ENCODE assay signal across 8 cellular contexts in the genomic region with DNA sequence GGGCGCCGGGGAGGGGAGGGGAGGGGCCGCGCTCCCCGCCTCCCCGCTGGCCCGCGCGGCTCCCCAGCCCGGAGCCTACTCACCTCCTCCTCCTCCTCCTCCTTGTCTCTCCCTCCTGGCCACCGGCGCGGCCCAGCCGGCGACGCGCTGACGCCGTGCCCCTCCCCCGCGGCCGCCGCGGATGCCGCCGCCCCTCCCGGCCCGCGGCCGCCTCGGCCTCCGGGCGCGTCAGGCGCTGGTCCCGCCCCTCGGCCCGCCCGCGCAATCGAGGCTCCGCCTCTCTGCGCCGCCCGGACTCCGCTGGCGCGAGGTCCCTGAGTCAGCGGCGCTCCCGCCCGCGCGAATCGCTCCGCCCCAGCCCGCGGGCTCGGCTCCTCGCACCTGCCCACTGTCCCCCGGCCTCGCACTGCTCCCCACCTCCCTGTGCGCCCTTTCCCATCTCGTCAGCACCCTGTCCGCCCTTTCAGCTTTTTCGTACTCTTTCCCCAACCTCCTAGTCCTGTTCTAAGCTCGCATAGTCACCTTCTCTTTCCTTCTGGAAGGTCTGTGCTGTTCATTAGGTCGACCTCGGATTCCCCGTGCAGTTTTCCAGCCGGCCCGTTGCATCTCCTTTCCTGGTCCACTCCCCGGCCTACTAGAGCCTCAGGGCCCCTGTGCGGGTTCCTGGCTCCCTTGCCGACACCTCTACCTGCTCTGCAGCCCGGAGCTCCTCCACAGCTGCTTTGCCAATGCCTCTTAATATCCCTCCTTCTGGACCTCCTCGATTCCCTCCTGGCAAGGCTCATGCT.
DNase-seq lines count a peak whose midpoint lies in the region; ATAC-seq and TF ChIP-seq lines count a peak whose summit lies in the region.

No MANE protein-coding gene starts in this region.

- intact Hi-C loops in gastrocnemius medialis (cut with DNase I; ENCODE audit: low total_unique reads) = loop anchor here (2.0 to 5.0 kb wide), 3 partner anchors 70 to 184 kb away; no protein-coding TSS in a partner anchor

- ATAC-seq in GM18517 (IDR thresholded peaks at IDR 0.05; ENCODE audit: unreplicated experiment) (peak; percentile 77), HG02981 (IDR thresholded peaks at IDR 0.05; ENCODE audit: unreplicated experiment) (peak; percentile 90), gastrocnemius medialis (peak; percentile 90 to 93)

- H3K27me3 ChIP-seq in iPS DF 6.9 (ENCODE audit: control insufficient read depth, insufficient read depth, low read length) (no peaks in the 10 kb centered on the region), gastrocnemius medialis (no peaks in the 10 kb centered on the region)

- no peaks in the 10 kb centered on the region for H3K36me3 ChIP-seq in iPS DF 6.9 (ENCODE audit: control insufficient read depth, insufficient read depth, low read length)
- no peaks in the 10 kb centered on the region for H3K36me3 ChIP-seq in gastrocnemius medialis

- TF ChIP-seq POLR2A in gastrocnemius medialis (IDR thresholded peaks at IDR 0.05) = peak; percentile 52 to 66

- H3K4me3 ChIP-seq in astrocyte of the spinal cord (ENCODE audit: low read depth, low read length) (peak overlapping the region; percentile 76), iPS DF 6.9 (ENCODE audit: low read length) (peak overlapping the region; percentile 55; the same call in 1 of the 2 replicates), gastrocnemius medialis (peak overlapping the region; percentile 76 to 98 (median 82))

- WGBS in iPS DF 6.9 (ENCODE audit: insufficient coverage, insufficient read length) = no CpG with 5 or more reads among the region's 77 CpGs

- H3K27ac ChIP-seq in 22Rv1 = peak overlapping the region; percentile 78
- no peak overlapping the region for H3K27ac ChIP-seq in iPS DF 6.9 (ENCODE audit: low read length)
- H3K27ac ChIP-seq in gastrocnemius medialis = peak overlapping the region; percentile 83 to 94 (median 89)

- DNase-seq in NCI-H1930 (lab: John Stamatoyannopoulos, UW) = peak; percentile 55 to 86
- DNase-seq in T1000 (lab: John Stamatoyannopoulos, UW) = peak; percentile 82
- peak; percentile 83 for DNase-seq in astrocyte of the spinal cord (ENCODE audit: low read depth, low spot score)
- DNase-seq in iPS DF 6.9 (ENCODE audit: low read depth, low spot score) = peak; percentile 64
- peak; percentile 63 to 84 for DNase-seq in gastrocnemius medialis

- in situ Hi-C loops in astrocyte of the spinal cord (cut with HindIII; ENCODE audit: low sequenced_read_pairs) = no loop called here
- in situ Hi-C loops in gastrocnemius medialis (cut with MboI; ENCODE audit: low sequenced_read_pairs in 4 of 4) = loop anchor here in 3 of 4 donors (10.0 to 25.0 kb wide), 2 partner anchors 62 to 180 kb away; partner anchors contain the start of gene ZEB2 (in 2 of the 3)

- TF ChIP-seq CTCF in 22Rv1 (IDR thresholded peaks at IDR 0.05) (no peak), astrocyte of the spinal cord (IDR thresholded peaks at IDR 0.05; ENCODE audit: low read depth, low read length) (no peak), gastrocnemius medialis (IDR thresholded peaks at IDR 0.05 in 4 of 5, conservative IDR thresholded peaks at IDR 0.05 in 1 of 5) (no peak)

- no peaks in the 10 kb centered on the region for H3K9me3 ChIP-seq in iPS DF 6.9 (ENCODE audit: control insufficient read depth, insufficient read depth, low read length)
- no peaks in the 10 kb centered on the region for H3K9me3 ChIP-seq in gastrocnemius medialis

- H3K4me1 ChIP-seq in iPS DF 6.9 (ENCODE audit: control insufficient read depth, insufficient read depth, low read length) (peaks cover 2% of the 10 kb centered on the region; the same call in 1 of the 2 replicates), gastrocnemius medialis (peaks cover 12 to 17% of the 10 kb centered on the region in 2 donors)
